8 cellular contexts compared by ENCODE assay signal in genomic region chr20:62501801-62502495, GRCh38. TPM values are rescaled to one million over a fixed set of nuclear protein-coding genes. Genes with fewer than 3 reads are reported as not detected.
A peak's percentile ranks its signal among the peaks of the same experiment; 100 is the strongest.
DNase-seq lines count a peak whose midpoint lies in the region; ATAC-seq and TF ChIP-seq lines count a peak whose summit lies in the region.

No MANE protein-coding gene starts in this region.

- H3K27ac ChIP-seq in MM.1S (ENCODE audit: low read length) = no peak overlapping the region

- H3K4me2 ChIP-seq in MM.1S (ENCODE audit: low read depth, low read length) = no peak overlapping the region

- H3K9me2 ChIP-seq in MM.1S (replicated peaks; ENCODE audit: insufficient read depth, low read length) = no peaks in the 10 kb centered on the region

- H3K4me1 ChIP-seq in MM.1S (ENCODE audit: low read length) = no peaks in the 10 kb centered on the region

- peak; percentile 11 for TF ChIP-seq POLR2A in GM18505 (IDR thresholded peaks at IDR 0.05; ENCODE audit: borderline replicate concordance, extremely low read depth, insufficient read depth, insufficient read length)

- no peaks in the 10 kb centered on the region for H3K36me3 ChIP-seq in MM.1S (replicated peaks; ENCODE audit: insufficient read depth, low read length)

- peaks cover 76% of the 10 kb centered on the region for H3K27me3 ChIP-seq in MM.1S (replicated peaks; ENCODE audit: insufficient read depth, low read length)

- H3F3A ChIP-seq in MM.1S (ENCODE audit: insufficient read depth, low read length) = no peaks in the 10 kb centered on the region

- in situ Hi-C loops in SK-MEL-5 (cut with HindIII; ENCODE audit: low pct_unique_long_range_greater_than_20kb, low sequenced_read_pairs) (no loop called here), astrocyte of the spinal cord (cut with HindIII; ENCODE audit: low sequenced_read_pairs) (no loop called here)

- H3K9me3 ChIP-seq in MM.1S (replicated peaks; ENCODE audit: insufficient read depth, low read length) = no peaks in the 10 kb centered on the region

- no peak overlapping the region for H3K4me3 ChIP-seq in astrocyte of the spinal cord (ENCODE audit: low read depth, low read length)
- no peak overlapping the region for H3K4me3 ChIP-seq in MM.1S (ENCODE audit: low read length)

- H2AFZ ChIP-seq in MM.1S (ENCODE audit: low read length) = no peak overlapping the region

- TF ChIP-seq CTCF in astrocyte of the spinal cord (IDR thresholded peaks at IDR 0.05; ENCODE audit: low read depth, low read length) = no peak
- TF ChIP-seq CTCF in MM.1S (IDR thresholded peaks at IDR 0.05; ENCODE audit: low read length) = no peak

- peak; percentile 71 for DNase-seq in SK-MEL-5 (ENCODE audit: low read depth, low spot score)
- peak; percentile 22 for DNase-seq in astrocyte of the spinal cord (ENCODE audit: low read depth, low spot score)
- DNase-seq in stimulated activated CD4-positive, alpha-beta T cell treated with anti-CD3 and anti-CD28 coated beads, Interleukin-1b, Interleukin-23, amount 100 ng/mL, for 24 hours (ENCODE audit: low read depth in 4 of 4, low spot score in 1 of 4) = peak; percentile 30 to 70 (median 46)
- no peak for DNase-seq in MM.1S
- DNase-seq in NCI-H1694 treated with DMSO at 0.1 percent for 48 hours (lab: John Stamatoyannopoulos, UW) = no peak
- DNase-seq in activated gamma-delta T cell treated with Interleukin-2 at 50 U/mL for 16 hours = no peak

- H3K9ac ChIP-seq in MM.1S (ENCODE audit: low read length) = no peak overlapping the region

- no peaks in the 10 kb centered on the region for H3K79me2 ChIP-seq in MM.1S (ENCODE audit: low read length)

- no peaks in the 10 kb centered on the region for H4K20me1 ChIP-seq in MM.1S (ENCODE audit: insufficient read depth, low read length)

- ATAC-seq in GM18505 (IDR thresholded peaks at IDR 0.05; ENCODE audit: unreplicated experiment) (peak; percentile 52), HG02852 (IDR thresholded peaks at IDR 0.05; ENCODE audit: unreplicated experiment) (peak; percentile 75)

RNA-seq across cellular contexts. Expression of gene GATA5, which starts 26.2 kb away (rescaled TPM):
- 0.18 TPM in 1 of 2 replicates, not detected in the other for total RNA-seq in SK-MEL-5 (2014; rRNA removed; shearing (Covaris generic))
- 0.35 and 0.94 TPM in 2 replicates for polyA plus RNA-seq in SK-MEL-5 (2015; cell fraction: cytosol; rRNA removed)
- 0.58 TPM in 1 of 2 replicates, not detected in the other for polyA plus RNA-seq in SK-MEL-5 (2015; cell fraction: nucleus; rRNA removed)

Comparison
In these comparisons a context has a peak if more than half of its experiments do, and no peak if none do; other contexts are left out.
1. DNase-seq: peak in SK-MEL-5 (single experiment), astrocyte of the spinal cord (single experiment) and stimulated activated CD4-positive, alpha-beta T cell treated with anti-CD3 and anti-CD28 coated beads, Interleukin-1b, Interleukin-23, amount 100 ng/mL, for 24 hours (4 of 4); none in MM.1S (single experiment), NCI-H1694 treated with DMSO at 0.1 percent for 48 hours (single experiment) and activated gamma-delta T cell treated with Interleukin-2 at 50 U/mL for 16 hours (single experiment).